Comparison of ENCODE assay signal across 8 cellular contexts in genomic region chr14:68979021-68979721, GRCh38. TPM values are rescaled to one million over a fixed set of nuclear protein-coding genes. Genes with fewer than 3 reads are reported as not detected.
DNase-seq lines count a peak whose midpoint lies in the region; ATAC-seq, FAIRE-seq and TF ChIP-seq lines count a peak whose summit lies in the region.

TSS of gene ACTN1 (minus strand) at chr14:68979302. CDS start at chr14:68979056, 246 bp downstream.

- H3K27ac Mint-ChIP-seq in osteocyte (ENCODE audit: unreplicated experiment) = peak within 1 kb of the TSS; percentile 95

- TF ChIP-seq EP300 in A549 (IDR thresholded peaks at IDR 0.05) = no peak
- peak; percentile 8 for TF ChIP-seq EP300 in transverse colon (IDR thresholded peaks at IDR 0.05; ENCODE audit: low read depth)

- H3K4me3 ChIP-seq in A549 (peak within 1 kb of the TSS; percentile 98), cardiac muscle cell (peak within 1 kb of the TSS; percentile 71), transverse colon (peak within 1 kb of the TSS; percentile 71 to 99 (median 78))

- peak in 1 of 2 experiments; percentile 15; a peak in 2 of 5 replicates for TF ChIP-seq RAD21 in A549 (conservative IDR thresholded peaks at IDR 0.05 in 1 of 2, IDR thresholded peaks at IDR 0.05 in 1 of 2)

- H3K9me3 ChIP-seq in A549 (no peaks in the 10 kb centered on the region), cardiac muscle cell (ENCODE audit: low read depth) (no peaks in the 10 kb centered on the region), transverse colon (no peaks in the 10 kb centered on the region)

- H3K27ac ChIP-seq in A549 (peak within 1 kb of the TSS; percentile 96 to 99), cardiac muscle cell (peak within 1 kb of the TSS; percentile 98), transverse colon (peak within 1 kb of the TSS; percentile 93 to 99 (median 96))

- no peaks in the 10 kb centered on the region for H3K27me3 Mint-ChIP-seq in osteocyte (ENCODE audit: unreplicated experiment)

- peaks cover 57% of the 10 kb centered on the region for H3K4me1 Mint-ChIP-seq in osteocyte (ENCODE audit: unreplicated experiment)

- peak within 1 kb of the TSS; percentile 97 for H3K4me2 ChIP-seq in A549

- FAIRE-seq in A549 (lab: Jason Lieb, UNC) = no peak

- H3K27me3 ChIP-seq in cardiac muscle cell (no peaks in the 10 kb centered on the region), transverse colon (no peaks in the 10 kb centered on the region)

- peak; percentile 84 to 91 for ATAC-seq in A549

- TF ChIP-seq POLR2A in A549 (IDR thresholded peaks at IDR 0.05; ENCODE audit: low read length) = peak; percentile 83
- TF ChIP-seq POLR2A in transverse colon (IDR thresholded peaks at IDR 0.05) = peak; percentile 86

- H3K4me3 Mint-ChIP-seq in osteocyte (ENCODE audit: unreplicated experiment) = peak within 1 kb of the TSS; percentile 87

- 4% methylated on average over 9 of the region's 68 CpGs for WGBS in A549 (ENCODE audit: missing lambda C conversion rate)
- 1% methylated on average over 47 of the region's 68 CpGs; no CpG with 5 or more reads in 1 of the 2 donors for WGBS in transverse colon (ENCODE audit: low coverage in 1 of 2), 2 donors

- H3K4me1 ChIP-seq in A549 (peaks cover 37% of the 10 kb centered on the region), cardiac muscle cell (ENCODE audit: low read depth) (peaks cover 11% of the 10 kb centered on the region), transverse colon (peaks cover 6 to 51% (median 38%) of the 10 kb centered on the region in 4 donors)

- peaks cover 15% of the 10 kb centered on the region for H3K36me3 Mint-ChIP-seq in osteocyte (ENCODE audit: unreplicated experiment)

- in situ Hi-C loops in transverse colon (cut with MboI; ENCODE audit: low pct_ligation_motif_present in 1 of 4, low pct_unique_long_range_greater_than_20kb in 1 of 4, low sequenced_read_pairs in 3 of 4) = no loop called here

- intact Hi-C loops in transverse colon (cut with DNase I; ENCODE audit: low total_unique reads) = loop anchor here (5.0 kb wide), 3 partner anchors 42 to 113 kb away; no protein-coding TSS in a partner anchor

- TF ChIP-seq CTCF in A549 (IDR thresholded peaks at IDR 0.05) = no peak
- TF ChIP-seq CTCF in cardiac muscle cell (IDR thresholded peaks at IDR 0.05; ENCODE audit: low read depth, low read length) = no peak
- TF ChIP-seq CTCF in osteocyte (IDR thresholded peaks at IDR 0.05) = no peak
- TF ChIP-seq CTCF in transverse colon (IDR thresholded peaks at IDR 0.05) = no peak

- CTCF ChIA-PET in A549 (lab: Yijun Ruan, JAX) = interaction anchor here (0.6 to 1.9 kb wide), 10 partner anchors 10 to 80 kb away, joined by 3 to 10 read pairs (median 4); no protein-coding TSS in a partner anchor

- POLR2A ChIA-PET in A549 (lab: Yijun Ruan, JAX) = interaction anchor here (1.2 to 1.7 kb wide), 2 partner anchors 27 to 40 kb away, joined by 5 to 12 read pairs; no protein-coding TSS in a partner anchor

- H3K36me3 ChIP-seq in cardiac muscle cell (no peaks in the 10 kb centered on the region), transverse colon (no peaks in the 10 kb centered on the region)

- H3K9me3 Mint-ChIP-seq in osteocyte (ENCODE audit: unreplicated experiment) = no peaks in the 10 kb centered on the region

- peak; percentile 96 to 97 for DNase-seq in A549 (ENCODE audit: low read depth in 1 of 2, low spot score in 1 of 2)
- DNase-seq in GM19238 (ENCODE audit: insufficient read length, low spot score) = peak; percentile 64
- DNase-seq in NCI-H1436 treated with DMSO at 0.1 percent for 48 hours (lab: John Stamatoyannopoulos, UW) = peak; percentile 88
- peak; percentile 32 to 70 (median 47) for DNase-seq in T-helper 1 cell
- DNase-seq in amniotic epithelial cell (ENCODE audit: low read depth) = peak; percentile 94
- DNase-seq in cardiac muscle cell (ENCODE audit: low read depth in 1 of 2, low spot score in 1 of 2) = peak; percentile 97 to 99
- peak; percentile 97 for DNase-seq in osteocyte (ENCODE audit: extremely low spot score, unreplicated experiment)
- peak; percentile 91 for DNase-seq in transverse colon

TF ChIP-seq in A549, 52 proteins besides CTCF, POLR2A, EP300 and RAD21 (continues in another document):
- TF ChIP-seq MAZ (IDR thresholded peaks at IDR 0.05; ENCODE audit: borderline replicate concordance, low read depth, low read length) = 0 out of 2 replicates have a peak, but pooled peaks have one; percentile 36
- TF ChIP-seq JUN (IDR thresholded peaks at IDR 0.05) = peak; percentile 69 to 72; a peak in 4 of 5 replicates
- peak; percentile 50; the same call in 1 of the 3 replicates for TF ChIP-seq BCL3 (IDR thresholded peaks at IDR 0.05)
- TF ChIP-seq REST (IDR thresholded peaks at IDR 0.05) = 0 out of 2 replicates have a peak, but pooled peaks have one; percentile 20
- no peak for TF ChIP-seq TFCP2L1 (CRISPR knock-in tag; IDR thresholded peaks at IDR 0.05)
- no peak for TF ChIP-seq KDM1A (IDR thresholded peaks at IDR 0.05; ENCODE audit: low read depth)
- TF ChIP-seq POLR2AphosphoS2 (conservative IDR thresholded peaks at IDR 0.05; ENCODE audit: low read length) = no peak
- no peak; the same call in 1 of the 2 replicates for TF ChIP-seq TP53 (CRISPR knock-in tag; IDR thresholded peaks at IDR 0.05)
- TF ChIP-seq CHD2 (IDR thresholded peaks at IDR 0.05; ENCODE audit: low read length, partially characterized antibody) = no peak
- 0 out of 2 replicates have a peak, but pooled peaks have one; percentile 49 for TF ChIP-seq E2F6 (IDR thresholded peaks at IDR 0.05; ENCODE audit: borderline replicate concordance, low read depth)
- peak; percentile 55 for TF ChIP-seq MAX (IDR thresholded peaks at IDR 0.05)
- no peak for TF ChIP-seq NFE2L2 (conservative IDR thresholded peaks at IDR 0.05; ENCODE audit: low read length)
- TF ChIP-seq BHLHE40 (IDR thresholded peaks at IDR 0.05; ENCODE audit: low read depth, low read length) = no peak
- no peak; the same call in 1 of the 2 replicates for TF ChIP-seq PHF8 (IDR thresholded peaks at IDR 0.05; ENCODE audit: borderline replicate concordance, low read depth)
- no peak for TF ChIP-seq HOXB13 (CRISPR knock-in tag; IDR thresholded peaks at IDR 0.05; ENCODE audit: low read depth)

RNA-seq across cellular contexts. Expression of gene ACTN1, which starts in this region (rescaled TPM):
- polyA plus RNA-seq in A549 (2011; rRNA removed) = 207 and 208 TPM in 2 replicates
- polyA plus RNA-seq in A549 (2012; cell fraction: cytosol; rRNA removed) = 265 and 286 TPM in 2 replicates
- polyA plus RNA-seq in A549 (2012; cell fraction: nucleus; rRNA removed) = 559 and 760 TPM in 2 replicates
- 245 to 269 TPM (median 252 TPM) in 3 replicates for polyA plus RNA-seq in A549 (2017; fragmentation: RNase III; extraction: RNeasy Plus Mini Kit Qiagen cat#74134 plus additional on column Dnase treatment)
- polyA minus RNA-seq in A549 (2011; rRNA and poly(A)+ RNA removed) = 580 and 586 TPM in 2 replicates
- total RNA-seq in cardiac muscle cell = 167 and 169 TPM in 2 replicates
- polyA plus RNA-seq in cardiac muscle cell = 171 and 202 TPM in 2 replicates
- 371 and 380 TPM in 2 replicates for total RNA-seq in osteocyte
- 100 to 1,000 TPM; 127 to 403 (median 197) TPM for total RNA-seq in transverse colon

Comparison
In these comparisons a context has a peak if more than half of its experiments do, and no peak if none do; other contexts are left out.
1. Peak in every context shown above with its lines: DNase-seq, ATAC-seq, H3K4me3 ChIP-seq and H3K27ac ChIP-seq.
2. DNase-seq: peak in every context shown above with its lines; median percentile 98 in cardiac muscle cell; 97 in osteocyte; 96 in A549; 94 in amniotic epithelial cell; 91 in transverse colon; 88 in NCI-H1436 treated with DMSO at 0.1 percent for 48 hours; 64 in GM19238; 47 in T-helper 1 cell.